1 cellular context compared by ENCODE assay signal in genomic region chr11:69437001-69437875, GRCh38.
TF ChIP-seq lines count a peak whose summit lies in the region.

No MANE protein-coding gene starts in this region.

TF ChIP-seq in HepG2, 621 proteins besides CTCF, POLR2A, EP300 and RAD21 (continued from another document and continues in another):
- TF ChIP-seq THRA (CRISPR knock-in tag; IDR thresholded peaks at IDR 0.05; ENCODE audit: borderline replicate concordance), result peak; percentile 51; the same call in 1 of the 2 replicates
- TF ChIP-seq, protein P1, sequence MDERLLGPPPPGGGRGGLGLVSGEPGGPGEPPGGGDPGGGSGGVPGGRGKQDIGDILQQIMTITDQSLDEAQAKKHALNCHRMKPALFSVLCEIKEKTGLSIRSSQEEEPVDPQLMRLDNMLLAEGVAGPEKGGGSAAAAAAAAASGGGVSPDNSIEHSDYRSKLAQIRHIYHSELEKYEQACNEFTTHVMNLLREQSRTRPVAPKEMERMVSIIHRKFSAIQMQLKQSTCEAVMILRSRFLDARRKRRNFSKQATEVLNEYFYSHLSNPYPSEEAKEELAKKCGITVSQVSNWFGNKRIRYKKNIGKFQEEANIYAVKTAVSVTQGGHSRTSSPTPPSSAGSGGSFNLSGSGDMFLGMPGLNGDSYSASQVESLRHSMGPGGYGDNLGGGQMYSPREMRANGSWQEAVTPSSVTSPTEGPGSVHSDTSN (CRISPR knock-in tag; IDR thresholded peaks at IDR 0.05), result no peak
- no peak for TF ChIP-seq NFYB (CRISPR knock-in tag; IDR thresholded peaks at IDR 0.05)
- peak; percentile 63; the same call in 1 of the 2 replicates for TF ChIP-seq HDAC1 (CRISPR knock-in tag; IDR thresholded peaks at IDR 0.05)
- 0 out of 2 replicates have a peak, but pooled peaks have one; percentile 37 for TF ChIP-seq ZBTB33 (CRISPR knock-in tag; IDR thresholded peaks at IDR 0.05)
- TF ChIP-seq ZNF20 (CRISPR knock-in tag; IDR thresholded peaks at IDR 0.05), result no peak
- peak; percentile 29; the same call in 1 of the 2 replicates for TF ChIP-seq IRF2 (CRISPR knock-in tag; IDR thresholded peaks at IDR 0.05)
- TF ChIP-seq SATB2 (CRISPR knock-in tag; IDR thresholded peaks at IDR 0.05), result no peak
- TF ChIP-seq, protein P2, sequence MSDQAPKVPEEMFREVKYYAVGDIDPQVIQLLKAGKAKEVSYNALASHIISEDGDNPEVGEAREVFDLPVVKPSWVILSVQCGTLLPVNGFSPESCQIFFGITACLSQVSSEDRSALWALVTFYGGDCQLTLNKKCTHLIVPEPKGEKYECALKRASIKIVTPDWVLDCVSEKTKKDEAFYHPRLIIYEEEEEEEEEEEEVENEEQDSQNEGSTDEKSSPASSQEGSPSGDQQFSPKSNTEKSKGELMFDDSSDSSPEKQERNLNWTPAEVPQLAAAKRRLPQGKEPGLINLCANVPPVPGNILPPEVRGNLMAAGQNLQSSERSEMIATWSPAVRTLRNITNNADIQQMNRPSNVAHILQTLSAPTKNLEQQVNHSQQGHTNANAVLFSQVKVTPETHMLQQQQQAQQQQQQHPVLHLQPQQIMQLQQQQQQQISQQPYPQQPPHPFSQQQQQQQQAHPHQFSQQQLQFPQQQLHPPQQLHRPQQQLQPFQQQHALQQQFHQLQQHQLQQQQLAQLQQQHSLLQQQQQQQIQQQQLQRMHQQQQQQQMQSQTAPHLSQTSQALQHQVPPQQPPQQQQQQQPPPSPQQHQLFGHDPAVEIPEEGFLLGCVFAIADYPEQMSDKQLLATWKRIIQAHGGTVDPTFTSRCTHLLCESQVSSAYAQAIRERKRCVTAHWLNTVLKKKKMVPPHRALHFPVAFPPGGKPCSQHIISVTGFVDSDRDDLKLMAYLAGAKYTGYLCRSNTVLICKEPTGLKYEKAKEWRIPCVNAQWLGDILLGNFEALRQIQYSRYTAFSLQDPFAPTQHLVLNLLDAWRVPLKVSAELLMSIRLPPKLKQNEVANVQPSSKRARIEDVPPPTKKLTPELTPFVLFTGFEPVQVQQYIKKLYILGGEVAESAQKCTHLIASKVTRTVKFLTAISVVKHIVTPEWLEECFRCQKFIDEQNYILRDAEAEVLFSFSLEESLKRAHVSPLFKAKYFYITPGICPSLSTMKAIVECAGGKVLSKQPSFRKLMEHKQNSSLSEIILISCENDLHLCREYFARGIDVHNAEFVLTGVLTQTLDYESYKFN (CRISPR knock-in tag; conservative IDR thresholded peaks at IDR 0.05), result peak; percentile 47; the same call in 1 of the 2 replicates
- no peak for TF ChIP-seq SRY (CRISPR knock-in tag; IDR thresholded peaks at IDR 0.05)
- TF ChIP-seq TMF1 (CRISPR knock-in tag; IDR thresholded peaks at IDR 0.05; ENCODE audit: low read depth), result no peak
- TF ChIP-seq HNRNPH1 (optimal IDR thresholded peaks at IDR 0.05; ENCODE audit: low read depth, low read length), result no peak
- TF ChIP-seq, protein P3, sequence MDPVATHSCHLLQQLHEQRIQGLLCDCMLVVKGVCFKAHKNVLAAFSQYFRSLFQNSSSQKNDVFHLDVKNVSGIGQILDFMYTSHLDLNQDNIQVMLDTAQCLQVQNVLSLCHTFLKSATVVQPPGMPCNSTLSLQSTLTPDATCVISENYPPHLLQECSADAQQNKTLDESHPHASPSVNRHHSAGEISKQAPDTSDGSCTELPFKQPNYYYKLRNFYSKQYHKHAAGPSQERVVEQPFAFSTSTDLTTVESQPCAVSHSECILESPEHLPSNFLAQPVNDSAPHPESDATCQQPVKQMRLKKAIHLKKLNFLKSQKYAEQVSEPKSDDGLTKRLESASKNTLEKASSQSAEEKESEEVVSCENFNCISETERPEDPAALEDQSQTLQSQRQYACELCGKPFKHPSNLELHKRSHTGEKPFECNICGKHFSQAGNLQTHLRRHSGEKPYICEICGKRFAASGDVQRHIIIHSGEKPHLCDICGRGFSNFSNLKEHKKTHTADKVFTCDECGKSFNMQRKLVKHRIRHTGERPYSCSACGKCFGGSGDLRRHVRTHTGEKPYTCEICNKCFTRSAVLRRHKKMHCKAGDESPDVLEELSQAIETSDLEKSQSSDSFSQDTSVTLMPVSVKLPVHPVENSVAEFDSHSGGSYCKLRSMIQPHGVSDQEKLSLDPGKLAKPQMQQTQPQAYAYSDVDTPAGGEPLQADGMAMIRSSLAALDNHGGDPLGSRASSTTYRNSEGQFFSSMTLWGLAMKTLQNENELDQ (CRISPR knock-in tag; IDR thresholded peaks at IDR 0.05; ENCODE audit: borderline replicate concordance), result no peak
- 0 out of 2 replicates have a peak, but pooled peaks have one; percentile 56 for TF ChIP-seq GATAD2A (CRISPR knock-in tag; IDR thresholded peaks at IDR 0.05)
- TF ChIP-seq FOSL2 (CRISPR knock-in tag; IDR thresholded peaks at IDR 0.05), result peak; percentile 66
- TF ChIP-seq TBX3 (IDR thresholded peaks at IDR 0.05; ENCODE audit: borderline replicate concordance), result 0 out of 2 replicates have a peak, but pooled peaks have one; percentile 37
- no peak for TF ChIP-seq NFIB (CRISPR knock-in tag; IDR thresholded peaks at IDR 0.05; ENCODE audit: borderline replicate concordance)
- TF ChIP-seq PAF1 (CRISPR knock-in tag; IDR thresholded peaks at IDR 0.05), result no peak
- TF ChIP-seq MZF1 (CRISPR knock-in tag; IDR thresholded peaks at IDR 0.05; ENCODE audit: borderline replicate concordance), result peak; percentile 82; the same call in 1 of the 2 replicates
- peak; percentile 100 for TF ChIP-seq TEAD3 (CRISPR knock-in tag; optimal IDR thresholded peaks at IDR 0.05; ENCODE audit: borderline replicate concordance)
- no peak for TF ChIP-seq ZNF264 (CRISPR knock-in tag; IDR thresholded peaks at IDR 0.05)
- no peak for TF ChIP-seq ATF7-NPFF (CRISPR knock-in tag; IDR thresholded peaks at IDR 0.05; ENCODE audit: low read depth)
- no peak for TF ChIP-seq STAT5B (CRISPR knock-in tag; IDR thresholded peaks at IDR 0.05)
- TF ChIP-seq, protein P4, sequence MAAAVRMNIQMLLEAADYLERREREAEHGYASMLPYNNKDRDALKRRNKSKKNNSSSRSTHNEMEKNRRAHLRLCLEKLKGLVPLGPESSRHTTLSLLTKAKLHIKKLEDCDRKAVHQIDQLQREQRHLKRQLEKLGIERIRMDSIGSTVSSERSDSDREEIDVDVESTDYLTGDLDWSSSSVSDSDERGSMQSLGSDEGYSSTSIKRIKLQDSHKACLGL (CRISPR knock-in tag; IDR thresholded peaks at IDR 0.05), result peak; percentile 51; the same call in 1 of the 2 replicates
- peak; percentile 77; the same call in 1 of the 2 replicates for TF ChIP-seq ZBTB4 (CRISPR knock-in tag; IDR thresholded peaks at IDR 0.05; ENCODE audit: borderline replicate concordance)
- TF ChIP-seq MEIS1 (CRISPR knock-in tag; IDR thresholded peaks at IDR 0.05; ENCODE audit: borderline replicate concordance), result no peak; the same call in 1 of the 2 replicates
- TF ChIP-seq PRDM15 (CRISPR knock-in tag; IDR thresholded peaks at IDR 0.05), result no peak
- TF ChIP-seq FOXC1 (CRISPR knock-in tag; IDR thresholded peaks at IDR 0.05; ENCODE audit: borderline replicate concordance), result no peak
- TF ChIP-seq ZNF546 (CRISPR knock-in tag; conservative IDR thresholded peaks at IDR 0.05), result 0 out of 2 replicates have a peak, but pooled peaks have one; percentile 25
- no peak for TF ChIP-seq RFXANK (CRISPR knock-in tag; IDR thresholded peaks at IDR 0.05)
- TF ChIP-seq, protein P5, sequence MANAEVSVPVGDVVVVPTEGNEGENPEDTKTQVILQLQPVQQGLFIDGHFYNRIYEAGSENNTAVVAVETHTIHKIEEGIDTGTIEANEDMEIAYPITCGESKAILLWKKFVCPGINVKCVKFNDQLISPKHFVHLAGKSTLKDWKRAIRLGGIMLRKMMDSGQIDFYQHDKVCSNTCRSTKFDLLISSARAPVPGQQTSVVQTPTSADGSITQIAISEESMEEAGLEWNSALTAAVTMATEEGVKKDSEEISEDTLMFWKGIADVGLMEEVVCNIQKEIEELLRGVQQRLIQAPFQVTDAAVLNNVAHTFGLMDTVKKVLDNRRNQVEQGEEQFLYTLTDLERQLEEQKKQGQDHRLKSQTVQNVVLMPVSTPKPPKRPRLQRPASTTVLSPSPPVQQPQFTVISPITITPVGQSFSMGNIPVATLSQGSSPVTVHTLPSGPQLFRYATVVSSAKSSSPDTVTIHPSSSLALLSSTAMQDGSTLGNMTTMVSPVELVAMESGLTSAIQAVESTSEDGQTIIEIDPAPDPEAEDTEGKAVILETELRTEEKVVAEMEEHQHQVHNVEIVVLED (CRISPR knock-in tag; IDR thresholded peaks at IDR 0.05; ENCODE audit: borderline replicate concordance), result 0 out of 2 replicates have a peak, but pooled peaks have one; percentile 30
- no peak for TF ChIP-seq KAT2B (IDR thresholded peaks at IDR 0.05; ENCODE audit: borderline replicate concordance, low read depth, low read length)
